ENCODE assay signal across 1 cellular context in genomic region chr5:10329808-10330481, GRCh38.
TF ChIP-seq lines count a peak whose summit lies in the region.

No MANE protein-coding gene starts in this region.

TF ChIP-seq in SK-N-SH, 30 proteins besides CTCF, POLR2A, EP300 and RAD21 (continued from another document):
- TF ChIP-seq REST (IDR thresholded peaks at IDR 0.05; ENCODE audit: low read depth, low read length), result no peak
- no peak for TF ChIP-seq TEAD4 (IDR thresholded peaks at IDR 0.05; ENCODE audit: borderline replicate concordance, insufficient read depth)
- peak; percentile 86 for TF ChIP-seq TCF12 (IDR thresholded peaks at IDR 0.05)
- TF ChIP-seq IRF3 (IDR thresholded peaks at IDR 0.05; ENCODE audit: low read depth, low read length), result no peak
- no peak for TF ChIP-seq FOXM1 (IDR thresholded peaks at IDR 0.05; ENCODE audit: low read depth)
- TF ChIP-seq SIN3A (IDR thresholded peaks at IDR 0.05; ENCODE audit: borderline replicate concordance, low read depth, low read length), result 0 out of 2 replicates have a peak, but pooled peaks have one; percentile 17
- no peak for TF ChIP-seq JUND (IDR thresholded peaks at IDR 0.05)
- 0 out of 2 replicates have a peak, but pooled peaks have one; percentile 15 for TF ChIP-seq NFIC (IDR thresholded peaks at IDR 0.05; ENCODE audit: borderline replicate concordance)
- no peak for TF ChIP-seq FOXJ3 (CRISPR knock-in tag; IDR thresholded peaks at IDR 0.05)
- no peak for TF ChIP-seq GABPA (IDR thresholded peaks at IDR 0.05; ENCODE audit: low read depth)
- TF ChIP-seq MAX (IDR thresholded peaks at IDR 0.05; ENCODE audit: low read depth), result no peak
- TF ChIP-seq GATA2 (CRISPR knock-in tag; IDR thresholded peaks at IDR 0.05), result no peak
- TF ChIP-seq POLR2AphosphoS5 (IDR thresholded peaks at IDR 0.05; ENCODE audit: low read depth, low read length), result 0 out of 2 replicates have a peak, but pooled peaks have one; percentile 22
- no peak for TF ChIP-seq USF2 (IDR thresholded peaks at IDR 0.05; ENCODE audit: borderline replicate concordance, low read depth, low read length)
- no peak for TF ChIP-seq RXRA (IDR thresholded peaks at IDR 0.05; ENCODE audit: borderline replicate concordance, low read depth)
- TF ChIP-seq EZH2phosphoT487 (IDR thresholded peaks at IDR 0.05; ENCODE audit: borderline replicate concordance, low read depth), result no peak
- 0 out of 2 replicates have a peak, but pooled peaks have one; percentile 22 for TF ChIP-seq RCOR1 (IDR thresholded peaks at IDR 0.05; ENCODE audit: low read length)
- TF ChIP-seq MXI1 (IDR thresholded peaks at IDR 0.05; ENCODE audit: low read depth, low read length), result peak; percentile 65
- TF ChIP-seq ELF1 (IDR thresholded peaks at IDR 0.05), result no peak
- no peak for TF ChIP-seq NRF1 (IDR thresholded peaks at IDR 0.05; ENCODE audit: low read depth, low read length)
- TF ChIP-seq PBX3 (IDR thresholded peaks at IDR 0.05), result no peak
- no peak for TF ChIP-seq USF1 (IDR thresholded peaks at IDR 0.05; ENCODE audit: borderline replicate concordance, low read depth)
- no peak for TF ChIP-seq CHD2 (IDR thresholded peaks at IDR 0.05; ENCODE audit: low read length, partially characterized antibody)
- no peak for TF ChIP-seq MEF2A (IDR thresholded peaks at IDR 0.05; ENCODE audit: borderline replicate concordance, low read depth)
- no peak for TF ChIP-seq SMC3 (IDR thresholded peaks at IDR 0.05; ENCODE audit: low read depth, low read length)
- TF ChIP-seq YY1 (IDR thresholded peaks at IDR 0.05; ENCODE audit: low read depth), result no peak
- TF ChIP-seq FOSL2 (IDR thresholded peaks at IDR 0.05; ENCODE audit: borderline replicate concordance, low read depth), result no peak
- TF ChIP-seq RFX5 (IDR thresholded peaks at IDR 0.05; ENCODE audit: low read length), result no peak
